ENCODE assay signal across 10 cellular contexts in genomic region chr1:118247593-118247992, GRCh38.
DNase-seq lines count a peak whose midpoint lies in the region; ATAC-seq, FAIRE-seq and TF ChIP-seq lines count a peak whose summit lies in the region.
"Had no signal": no experiment of that assay in that cellular context is flagged by ENCODE, and none has a peak within 500 bp of the region (broad histone marks: within the 10 kb centered on the region; RNA-seq: fewer than 3 reads in every experiment).

No MANE protein-coding gene starts in this region.

- H3K27ac ChIP-seq in HepG2 (ENCODE audit: extremely low read length, insufficient read depth, low read length) (no peak overlapping the region), ascending aorta (no peak overlapping the region)
- H3K27ac ChIP-seq: thoracic aorta had no signal

- TF ChIP-seq EP300 in HepG2 (IDR thresholded peaks at IDR 0.05; ENCODE audit: low read depth in 2 of 2, low read length in 2 of 2): no peak
- no peak for TF ChIP-seq EP300 in HepG2 (CRISPR knock-in tag; IDR thresholded peaks at IDR 0.05; ENCODE audit: borderline replicate concordance)

- DNase-seq in Daoy (ENCODE audit: low read depth) (peak; percentile 39), HuH-7 (ENCODE audit: low spot score) (peak; percentile 4), HepG2 (ENCODE audit: low spot score) (peak; percentile 7), OCI-M2 (lab: John Stamatoyannopoulos, UW; ENCODE audit: unreplicated experiment) (no peak), Calu3 (no peak), ascending aorta (ENCODE audit: low spot score in 2 of 2) (no peak)
- DNase-seq: naive B cell had no signal

- H3K36me3 ChIP-seq in HepG2 (replicated peaks in 1 of 2; ENCODE audit: control insufficient read depth in 1 of 2, insufficient read depth in 2 of 2, low read length in 2 of 2) (no peaks in the 10 kb centered on the region), ascending aorta (no peaks in the 10 kb centered on the region)
- H3K36me3 ChIP-seq: thoracic aorta had no signal

- BruUV-seq in HepG2 (replicated peaks; lab: Mats Ljungman, UMichigan) (no TSS peak), Calu3 (replicated peaks; lab: Mats Ljungman, UMichigan) (no TSS peak)

- H3K27me3 ChIP-seq in HepG2 (ENCODE audit: control insufficient read depth in 1 of 2, insufficient read depth in 2 of 2, low read length in 2 of 2) (no peaks in the 10 kb centered on the region), ascending aorta (no peaks in the 10 kb centered on the region)

- peak; percentile 57 for TF ChIP-seq CTCF in HepG2 (CRISPR knock-in tag; IDR thresholded peaks at IDR 0.05)
- TF ChIP-seq CTCF in Calu3 (IDR thresholded peaks at IDR 0.05; ENCODE audit: unreplicated experiment): no peak
- no peak for TF ChIP-seq CTCF in ascending aorta (IDR thresholded peaks at IDR 0.05)

- in situ Hi-C loops in HepG2 (cut with HindIII; ENCODE audit: extremely low pct_ligation_motif_present, low pct_unique_long_range_greater_than_20kb): no loop called here

- H3K4me3 Mint-ChIP-seq in Calu3 (ENCODE audit: low read depth, unreplicated experiment): no peak overlapping the region
- H3K4me3 Mint-ChIP-seq: naive B cell had no signal

- no peaks in the 10 kb centered on the region for H4K20me1 ChIP-seq in HepG2 (ENCODE audit: insufficient read depth, low read length)

- no peak overlapping the region for H3K9ac ChIP-seq in HepG2 (ENCODE audit: insufficient read depth, low read depth, low read length)

- H3K9me3 ChIP-seq in HepG2 (ENCODE audit: low read length) (no peaks in the 10 kb centered on the region), ascending aorta (no peaks in the 10 kb centered on the region)
- H3K9me3 ChIP-seq: thoracic aorta had no signal

- no peak overlapping the region for H3K4me2 ChIP-seq in HepG2 (ENCODE audit: low read depth, low read length)

- peaks cover 9% of the 10 kb centered on the region for H3K9me3 Mint-ChIP-seq in Calu3 (ENCODE audit: low read depth, unreplicated experiment)

- no peaks in the 10 kb centered on the region for H3K36me3 Mint-ChIP-seq in Calu3 (ENCODE audit: insufficient read depth, unreplicated experiment)
- H3K36me3 Mint-ChIP-seq: naive B cell had no signal

- TF ChIP-seq RAD21 in HepG2 (CRISPR knock-in tag; IDR thresholded peaks at IDR 0.05): no peak

- CTCF ChIA-PET in HepG2 (lab: Yijun Ruan, JAX; ENCODE audit: low intra/inter-chr PET ratio, low total read pairs): interaction anchor here (1.0 kb wide), 1 partner anchor 170 kb away, joined by 4 read pairs; no protein-coding TSS in a partner anchor
- CTCF ChIA-PET in Calu3 (lab: Charles Lee): interaction anchor here (0.5 kb wide), 1 partner anchor 72 kb away, joined by 3 read pairs; no protein-coding TSS in a partner anchor

- peak; percentile 58 for FAIRE-seq in HepG2 (lab: Jason Lieb, UNC)

- no peaks in the 10 kb centered on the region for H3K79me2 ChIP-seq in HepG2 (ENCODE audit: insufficient read depth, low read length)

- no peaks in the 10 kb centered on the region for H3K4me1 ChIP-seq in HepG2 (ENCODE audit: insufficient read depth, low read length)
- H3K4me1 ChIP-seq in ascending aorta: no peaks in the 10 kb centered on the region

- H3K4me3 ChIP-seq in HepG2 (replicated peaks in 1 of 3; ENCODE audit: insufficient read depth in 1 of 3, low read depth in 2 of 3, low read length in 3 of 3) (no peak overlapping the region), ascending aorta (no peak overlapping the region)
- H3K4me3 ChIP-seq: thoracic aorta had no signal

- intact Hi-C loops in HepG2 (cut with micrococcal nuclease; ENCODE audit: unreplicated experiment): loop anchor here (2.0 kb wide), 1 partner anchor 171 kb away; no protein-coding TSS in a partner anchor
- intact Hi-C loops in Calu3 (cut with micrococcal nuclease; ENCODE audit: unreplicated experiment): loop anchor here (5.0 kb wide), 1 partner anchor 170 kb away; no protein-coding TSS in a partner anchor
- intact Hi-C loops in ascending aorta (cut with DNase I): no loop called here

- H3K27ac Mint-ChIP-seq in Calu3 (ENCODE audit: unreplicated experiment): no peak overlapping the region
- H3K27ac Mint-ChIP-seq: naive B cell had no signal

- H3K4me1 Mint-ChIP-seq in Calu3 (ENCODE audit: low read depth, unreplicated experiment): no peaks in the 10 kb centered on the region
- H3K4me1 Mint-ChIP-seq: naive B cell had no signal

- TF ChIP-seq POLR2A in HepG2 (IDR thresholded peaks at IDR 0.05; ENCODE audit: insufficient read depth in 1 of 2, low read depth in 2 of 2, low read length in 2 of 2): no peak

- H3K27me3 Mint-ChIP-seq in Calu3 (ENCODE audit: unreplicated experiment): peaks cover 11% of the 10 kb centered on the region
- H3K27me3 Mint-ChIP-seq: naive B cell had no signal

- ATAC-seq in SK-N-SH treated with all-trans-retinoic acid at 6 μM for 48 hours (peak; percentile 90), HepG2 (peak; percentile 85), HG03025 (IDR thresholded peaks at IDR 0.05; ENCODE audit: low FRiP score, unreplicated experiment) (no peak)

- POLR2A ChIA-PET in HepG2 (lab: Yijun Ruan, JAX): no interaction called here

- WGBS in HepG2 (ENCODE audit: low lambda C conversion rate): 0% methylated on average over 3 of the region's 3 CpGs

- H2AFZ ChIP-seq in HepG2 (ENCODE audit: low read length): no peak overlapping the region

TF ChIP-seq in SK-N-SH treated with all-trans-retinoic acid at 6 μM for 48 hours, 23 proteins besides CTCF, POLR2A, EP300 and RAD21:
- TF ChIP-seq OSR1 (CRISPR knock-in tag; IDR thresholded peaks at IDR 0.05) (no peak), RARB (CRISPR knock-in tag; IDR thresholded peaks at IDR 0.05) (no peak), PPARA (CRISPR knock-in tag; IDR thresholded peaks at IDR 0.05; ENCODE audit: borderline replicate concordance) (no peak), ZFP30 (CRISPR knock-in tag; IDR thresholded peaks at IDR 0.05) (no peak)

TF ChIP-seq in HepG2, 621 proteins besides CTCF, POLR2A, EP300 and RAD21:
- TF ChIP-seq PBX2 (CRISPR knock-in tag; IDR thresholded peaks at IDR 0.05) (no peak), SNRNP70 (IDR thresholded peaks at IDR 0.05; ENCODE audit: low read depth, low read length) (no peak), STAG1 (CRISPR knock-in tag; IDR thresholded peaks at IDR 0.05) (peak; percentile 46)

Comparison
In these comparisons a context has a peak if more than half of its experiments do, and no peak if none do; other contexts are left out.
1. DNase-seq: peak in Daoy (single experiment), HuH-7 (single experiment) and HepG2 (single experiment); none in OCI-M2 (single experiment), Calu3 (single experiment) and ascending aorta (0 of 2).